In the genomic region with DNA sequence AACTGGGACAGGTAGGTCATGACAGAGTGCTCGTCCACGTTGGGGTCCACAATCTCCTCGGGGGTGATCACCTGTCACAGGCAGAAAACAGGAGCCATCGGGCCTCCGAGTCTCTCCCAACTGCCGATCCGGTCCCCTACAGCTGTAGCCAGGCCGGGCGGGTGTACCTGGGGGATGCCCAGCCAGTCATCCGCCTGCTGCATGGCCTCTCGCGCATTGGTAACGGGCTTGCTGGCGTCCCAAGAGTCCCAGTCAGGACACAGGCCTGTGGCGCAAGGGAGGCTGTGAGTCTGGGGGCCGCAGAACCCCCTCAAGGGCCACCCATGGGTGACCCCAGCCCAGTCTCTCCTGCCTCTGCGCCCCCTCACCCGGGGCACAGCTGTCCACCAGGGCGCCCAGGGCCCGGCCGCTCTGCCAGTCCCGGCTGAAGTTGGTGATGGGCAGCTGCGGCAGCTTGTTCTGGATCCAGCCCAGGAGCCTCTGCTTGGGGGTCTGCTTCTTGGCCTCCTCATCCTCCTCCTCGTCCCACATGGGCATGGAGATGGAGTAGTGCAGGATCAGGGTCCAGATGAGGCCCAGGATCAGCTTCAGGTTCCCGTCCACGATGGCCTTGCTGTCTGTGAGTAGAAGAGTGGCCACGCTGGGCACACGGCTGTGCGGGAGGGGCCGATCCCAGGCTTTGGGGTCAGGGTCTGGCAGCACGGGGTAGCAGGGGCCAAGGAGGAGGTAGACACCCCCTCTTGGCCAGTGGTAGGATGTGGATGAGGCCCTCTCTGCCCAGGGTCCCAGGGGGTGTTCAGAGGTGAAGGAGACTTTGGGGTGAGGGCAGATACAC, we compare ENCODE assay signal across 1 cellular context.
TF ChIP-seq lines count a peak whose summit lies in the region.

No MANE protein-coding gene starts in this region.

TF ChIP-seq in H1, 55 proteins besides CTCF, POLR2A, EP300 and RAD21:
- TF ChIP-seq KDM1A (IDR thresholded peaks at IDR 0.05; ENCODE audit: borderline replicate concordance, low read length) = no peak
- TF ChIP-seq ZNF274 (IDR thresholded peaks at IDR 0.05; ENCODE audit: borderline replicate concordance, extremely low read depth, low read length) = no peak
- no peak for TF ChIP-seq NRF1 (IDR thresholded peaks at IDR 0.05; ENCODE audit: low read depth, low read length)
- TF ChIP-seq MAFK (IDR thresholded peaks at IDR 0.05; ENCODE audit: low read depth, low read length) = no peak
- TF ChIP-seq BRCA1 (IDR thresholded peaks at IDR 0.05; ENCODE audit: low read depth, low read length) = no peak
- TF ChIP-seq, protein P1, sequence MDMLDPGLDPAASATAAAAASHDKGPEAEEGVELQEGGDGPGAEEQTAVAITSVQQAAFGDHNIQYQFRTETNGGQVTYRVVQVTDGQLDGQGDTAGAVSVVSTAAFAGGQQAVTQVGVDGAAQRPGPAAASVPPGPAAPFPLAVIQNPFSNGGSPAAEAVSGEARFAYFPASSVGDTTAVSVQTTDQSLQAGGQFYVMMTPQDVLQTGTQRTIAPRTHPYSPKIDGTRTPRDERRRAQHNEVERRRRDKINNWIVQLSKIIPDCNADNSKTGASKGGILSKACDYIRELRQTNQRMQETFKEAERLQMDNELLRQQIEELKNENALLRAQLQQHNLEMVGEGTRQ (IDR thresholded peaks at IDR 0.05; ENCODE audit: low read length) = no peak
- no peak for TF ChIP-seq SAP30 (IDR thresholded peaks at IDR 0.05; ENCODE audit: insufficient read depth, insufficient replicate concordance, low read length)
- no peak for TF ChIP-seq ASH2L (IDR thresholded peaks at IDR 0.05; ENCODE audit: low read length)
- TF ChIP-seq GTF2F1 (IDR thresholded peaks at IDR 0.05; ENCODE audit: borderline replicate concordance, low read depth, low read length) = no peak
- no peak for TF ChIP-seq PHF8 (conservative IDR thresholded peaks at IDR 0.05; ENCODE audit: low read depth, low read length)
- no peak for TF ChIP-seq EZH2 (IDR thresholded peaks at IDR 0.05; ENCODE audit: low read depth, low read length, severe bottlenecking)
- no peak for TF ChIP-seq CHD1 (IDR thresholded peaks at IDR 0.05; ENCODE audit: low read depth, low read length)
- TF ChIP-seq, protein P2, sequence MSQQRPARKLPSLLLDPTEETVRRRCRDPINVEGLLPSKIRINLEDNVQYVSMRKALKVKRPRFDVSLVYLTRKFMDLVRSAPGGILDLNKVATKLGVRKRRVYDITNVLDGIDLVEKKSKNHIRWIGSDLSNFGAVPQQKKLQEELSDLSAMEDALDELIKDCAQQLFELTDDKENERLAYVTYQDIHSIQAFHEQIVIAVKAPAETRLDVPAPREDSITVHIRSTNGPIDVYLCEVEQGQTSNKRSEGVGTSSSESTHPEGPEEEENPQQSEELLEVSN (IDR thresholded peaks at IDR 0.05) = no peak
- no peak for TF ChIP-seq TCF12 (IDR thresholded peaks at IDR 0.05; ENCODE audit: low read depth, low read length)
- no peak for TF ChIP-seq CHD2 (IDR thresholded peaks at IDR 0.05; ENCODE audit: low read length)
- TF ChIP-seq SP2 (IDR thresholded peaks at IDR 0.05; ENCODE audit: low read length) = no peak
- no peak for TF ChIP-seq TAF7 (optimal IDR thresholded peaks at IDR 0.05; ENCODE audit: borderline replicate concordance, low read depth, low read length)
